Comparison of ENCODE assay signal across 26 cellular contexts in the genomic region with DNA sequence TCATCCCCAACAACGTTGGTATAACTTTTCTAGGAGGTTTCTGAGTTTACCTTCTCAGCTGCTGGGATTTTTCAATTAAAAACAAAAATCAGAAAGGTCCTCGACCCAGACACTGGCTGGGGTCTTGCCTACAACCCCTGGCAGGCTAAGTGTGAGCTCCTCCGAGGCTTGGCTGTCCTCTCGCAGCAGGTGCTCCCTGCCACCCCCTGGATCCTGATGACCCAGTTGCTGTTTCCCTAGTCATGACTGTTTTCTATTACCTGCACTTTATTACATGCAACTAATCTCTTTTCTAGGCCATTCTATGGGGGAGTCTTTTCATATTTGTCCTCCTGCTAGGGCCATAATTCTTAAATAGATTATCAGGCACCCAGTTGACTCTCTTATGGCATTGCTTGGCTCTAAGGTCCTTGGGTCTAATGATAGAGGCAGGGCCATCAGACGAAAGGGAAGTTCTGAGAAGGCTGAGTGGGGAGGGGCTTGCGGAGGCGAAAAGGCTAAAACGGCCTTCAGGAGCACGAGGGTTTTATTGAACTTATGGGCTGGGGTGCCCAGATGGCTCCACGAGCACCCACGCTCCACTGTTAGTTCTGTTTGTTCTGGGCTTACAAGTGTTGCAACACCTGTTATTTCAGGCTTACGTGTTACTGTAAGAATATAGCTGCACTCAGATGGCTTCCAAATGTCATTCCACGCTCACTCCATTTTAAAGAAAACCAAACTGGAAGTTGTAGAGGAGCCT.
DNase-seq lines count a peak whose midpoint lies in the region; ATAC-seq and TF ChIP-seq lines count a peak whose summit lies in the region.
"Had no signal": no experiment of that assay in that cellular context is flagged by ENCODE, and none has a peak within 500 bp of the region (broad histone marks: within the 10 kb centered on the region; RNA-seq: fewer than 3 reads in every experiment).

No MANE protein-coding gene starts in this region.

- H3K27me3 ChIP-seq in left ventricle myocardium inferior (ENCODE audit: low read depth) (no peaks in the 10 kb centered on the region), body of pancreas (no peaks in the 10 kb centered on the region), upper lobe of right lung (no peaks in the 10 kb centered on the region)
- H3K27me3 ChIP-seq: ascending aorta, BLaER1, transverse colon had no signal

- no peak overlapping the region for H3K27ac Mint-ChIP-seq in activated T-helper 1 cell treated with anti-CD3 and anti-CD28 coated beads, Interleukin-12 subunit alpha, Interleukin-12 subunit beta, Interleukin-2, Interleukin-4 antibody, amounts not matched to agents 30 ng/mL and 10 ng/mL and 1 ng/mL, durations not matched to agents 14 hours and 24 hours and 36 hours
- H3K27ac Mint-ChIP-seq: activated CD8-positive, alpha-beta T cell treated with anti-CD3 and anti-CD28 coated beads, Interleukin-2, amount 10 ng/mL, durations not matched to agents 7 days and 5 days; activated naive CD8-positive, alpha-beta T cell treated with anti-CD3 and anti-CD28 coated beads for 36 hours; nephron progenitor cell had no signal

- H3K27ac ChIP-seq in left ventricle myocardium inferior (replicated peaks) (peak overlapping the region; percentile 69), body of pancreas (no peak overlapping the region), upper lobe of right lung (no peak overlapping the region)
- H3K27ac ChIP-seq: ascending aorta, BLaER1, transverse colon had no signal

- ATAC-seq in body of pancreas = no peak
- no peak for ATAC-seq in upper lobe of right lung
- ATAC-seq in GM19455 (IDR thresholded peaks at IDR 0.05; ENCODE audit: unreplicated experiment) = no peak
- ATAC-seq: activated CD8-positive, alpha-beta T cell treated with anti-CD3 and anti-CD28 coated beads, Interleukin-2, amount 10 ng/mL, durations not matched to agents 7 days and 5 days had no signal

- H3K4me3 ChIP-seq in left ventricle myocardium inferior (no peak overlapping the region), body of pancreas (no peak overlapping the region), upper lobe of right lung (no peak overlapping the region)
- H3K4me3 ChIP-seq: ascending aorta, BLaER1, transverse colon had no signal

- H3K9me3 Mint-ChIP-seq in activated T-helper 1 cell treated with anti-CD3 and anti-CD28 coated beads, Interleukin-12 subunit alpha, Interleukin-12 subunit beta, Interleukin-2, Interleukin-4 antibody, amounts not matched to agents 30 ng/mL and 10 ng/mL and 1 ng/mL, durations not matched to agents 14 hours and 24 hours and 36 hours = peaks cover 26% of the 10 kb centered on the region

- no peak for TF ChIP-seq CTCF in left ventricle myocardium inferior (IDR thresholded peaks at IDR 0.05; ENCODE audit: borderline replicate concordance)
- TF ChIP-seq CTCF in body of pancreas (IDR thresholded peaks at IDR 0.05) = no peak
- TF ChIP-seq CTCF in upper lobe of right lung (IDR thresholded peaks at IDR 0.05) = no peak

- no peaks in the 10 kb centered on the region for H3K27me3 Mint-ChIP-seq in activated T-helper 1 cell treated with anti-CD3 and anti-CD28 coated beads, Interleukin-12 subunit alpha, Interleukin-12 subunit beta, Interleukin-2, Interleukin-4 antibody, amounts not matched to agents 30 ng/mL and 10 ng/mL and 1 ng/mL, durations not matched to agents 14 hours and 24 hours and 36 hours (ENCODE audit: insufficient read depth)
- H3K27me3 Mint-ChIP-seq: activated naive CD8-positive, alpha-beta T cell treated with anti-CD3 and anti-CD28 coated beads for 36 hours; central memory CD8-positive, alpha-beta T cell had no signal

- H3K36me3 ChIP-seq in left ventricle myocardium inferior (peaks cover 3% of the 10 kb centered on the region), body of pancreas (replicated peaks in 1 of 2; ENCODE audit: insufficient read depth in 1 of 2, low read depth in 2 of 2) (no peaks in the 10 kb centered on the region), upper lobe of right lung (no peaks in the 10 kb centered on the region)
- H3K36me3 ChIP-seq: ascending aorta, transverse colon had no signal

- intact Hi-C loops in left ventricle myocardium inferior (cut with micrococcal nuclease) (no loop called here), cardiac septum (cut with DNase I) (no loop called here), body of pancreas (cut with DNase I) (no loop called here), upper lobe of right lung (cut with DNase I) (no loop called here)
- intact Hi-C loops in activated T-helper 1 cell treated with anti-CD3 and anti-CD28 coated beads, Interleukin-12 subunit alpha, Interleukin-12 subunit beta, Interleukin-2, Interleukin-4 antibody, amounts not matched to agents 30 ng/mL and 10 ng/mL and 1 ng/mL, durations not matched to agents 14 hours and 24 hours and 36 hours (cut with micrococcal nuclease) = loop anchor here (5.0 kb wide), 1 partner anchor 33 kb away; no protein-coding TSS in a partner anchor

- no peak for TF ChIP-seq POLR2A in body of pancreas (IDR thresholded peaks at IDR 0.05)

- peaks cover 13% of the 10 kb centered on the region for H3K36me3 Mint-ChIP-seq in activated T-helper 1 cell treated with anti-CD3 and anti-CD28 coated beads, Interleukin-12 subunit alpha, Interleukin-12 subunit beta, Interleukin-2, Interleukin-4 antibody, amounts not matched to agents 30 ng/mL and 10 ng/mL and 1 ng/mL, durations not matched to agents 14 hours and 24 hours and 36 hours (ENCODE audit: low read depth)

- H3K4me3 Mint-ChIP-seq in activated T-helper 1 cell treated with anti-CD3 and anti-CD28 coated beads, Interleukin-12 subunit alpha, Interleukin-12 subunit beta, Interleukin-2, Interleukin-4 antibody, amounts not matched to agents 30 ng/mL and 10 ng/mL and 1 ng/mL, durations not matched to agents 14 hours and 24 hours and 36 hours = no peak overlapping the region
- H3K4me3 Mint-ChIP-seq: activated CD8-positive, alpha-beta T cell treated with anti-CD3 and anti-CD28 coated beads, Interleukin-2, amount 10 ng/mL, durations not matched to agents 7 days and 5 days; activated naive CD8-positive, alpha-beta T cell treated with anti-CD3 and anti-CD28 coated beads for 36 hours; central memory CD8-positive, alpha-beta T cell; nephron progenitor cell had no signal

- H3K9me3 ChIP-seq in left ventricle myocardium inferior (replicated peaks) = peaks cover 20% of the 10 kb centered on the region
- H3K9me3 ChIP-seq in body of pancreas = peaks cover 0 to 7% (median 0%) of the 10 kb centered on the region in 3 donors
- peaks cover 7% of the 10 kb centered on the region for H3K9me3 ChIP-seq in upper lobe of right lung
- H3K9me3 ChIP-seq: transverse colon had no signal

- WGBS in body of pancreas, 2 donors = 83 to 85% methylated on average over 13 of the region's 13 CpGs

- H3K4me1 ChIP-seq in left ventricle myocardium inferior = peaks cover 39% of the 10 kb centered on the region
- no peaks in the 10 kb centered on the region for H3K4me1 ChIP-seq in body of pancreas
- H3K4me1 ChIP-seq in upper lobe of right lung = peaks cover 5% of the 10 kb centered on the region
- H3K4me1 ChIP-seq: transverse colon had no signal

- peaks cover 20% of the 10 kb centered on the region for H3K4me1 Mint-ChIP-seq in activated T-helper 1 cell treated with anti-CD3 and anti-CD28 coated beads, Interleukin-12 subunit alpha, Interleukin-12 subunit beta, Interleukin-2, Interleukin-4 antibody, amounts not matched to agents 30 ng/mL and 10 ng/mL and 1 ng/mL, durations not matched to agents 14 hours and 24 hours and 36 hours (ENCODE audit: low read depth)

- DNase-seq in left ventricle myocardium inferior = no peak
- DNase-seq in cardiac septum (ENCODE audit: low spot score) = no peak
- DNase-seq in SHP77 (lab: John Stamatoyannopoulos, UW) = peak; percentile 35 to 59
- peak; percentile 31 for DNase-seq in inferior parietal cortex (ENCODE audit: extremely low spot score)
- DNase-seq in activated T-helper 1 cell treated with anti-CD3 and anti-CD28 coated beads, Interleukin-12 subunit alpha, Interleukin-12 subunit beta, Interleukin-2, Interleukin-4 antibody, amounts not matched to agents 30 ng/mL and 10 ng/mL and 1 ng/mL, durations not matched to agents 14 hours and 24 hours and 36 hours (ENCODE audit: low spot score) = no peak
- DNase-seq in body of pancreas = no peak
- DNase-seq in upper lobe of right lung = no peak
- DNase-seq: ACHN; activated CD4-positive, alpha-beta T cell treated with anti-CD3 and anti-CD28 coated beads for 1 hour; activated CD8-positive, alpha-beta T cell treated with anti-CD3 and anti-CD28 coated beads, Interleukin-2, amount 10 ng/mL, durations not matched to agents 7 days and 5 days; activated effector memory CD4-positive, alpha-beta T cell treated with anti-CD3 and anti-CD28 coated beads, Interleukin-2, amount 50 U/mL, for 16 hours; activated naive CD8-positive, alpha-beta T cell treated with anti-CD3 and anti-CD28 coated beads for 36 hours; dermis blood vessel endothelial cell; DMS79 treated with DMSO at 0.1 percent for 48 hours; GF-D8; H7; midbrain; NCI-H1105; NCI-H1930; NCI-H446; nephron progenitor cell; transverse colon had no signal

Comparison
In these comparisons a context has a peak if more than half of its experiments do, and no peak if none do; other contexts are left out.
1. DNase-seq: peak in SHP77 (2 of 2) and inferior parietal cortex (single experiment); none in left ventricle myocardium inferior (single experiment), cardiac septum (single experiment), activated T-helper 1 cell treated with anti-CD3 and anti-CD28 coated beads, Interleukin-12 subunit alpha, Interleukin-12 subunit beta, Interleukin-2, Interleukin-4 antibody, amounts not matched to agents 30 ng/mL and 10 ng/mL and 1 ng/mL, durations not matched to agents 14 hours and 24 hours and 36 hours (single experiment), body of pancreas (0 of 4) and upper lobe of right lung (single experiment).